1 cellular context compared by ENCODE assay signal in the genomic region with DNA sequence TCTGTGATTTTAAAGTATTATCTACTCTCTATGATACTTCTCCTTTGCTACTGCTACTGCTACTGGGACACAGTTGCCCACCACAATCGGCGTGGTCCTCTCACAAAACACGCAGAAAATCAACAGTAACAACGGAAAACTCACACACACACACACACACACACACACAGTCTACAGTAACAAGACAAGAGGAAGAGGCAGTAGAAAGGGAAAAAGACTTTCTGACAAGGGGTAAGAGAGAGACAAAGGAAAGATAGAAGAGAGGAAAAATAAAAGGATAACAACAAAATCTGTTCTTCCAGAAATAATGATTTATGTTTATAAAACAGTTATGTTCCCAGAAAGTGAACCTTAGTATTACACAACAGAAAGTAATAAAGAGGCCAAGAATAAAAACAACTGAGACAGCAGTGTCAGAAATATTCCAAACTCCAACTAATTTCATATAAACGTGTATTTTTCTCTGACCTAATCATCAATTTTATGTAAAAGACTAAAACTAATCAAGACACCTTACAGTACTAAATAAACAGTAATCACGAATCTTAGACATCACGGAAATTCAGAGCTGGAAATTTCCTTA.
TF ChIP-seq lines count a peak whose summit lies in the region.

No MANE protein-coding gene starts in this region.

TF ChIP-seq in GM23338, 12 proteins besides CTCF, POLR2A, EP300 and RAD21 (continued from another document):
- TF ChIP-seq, protein P1, sequence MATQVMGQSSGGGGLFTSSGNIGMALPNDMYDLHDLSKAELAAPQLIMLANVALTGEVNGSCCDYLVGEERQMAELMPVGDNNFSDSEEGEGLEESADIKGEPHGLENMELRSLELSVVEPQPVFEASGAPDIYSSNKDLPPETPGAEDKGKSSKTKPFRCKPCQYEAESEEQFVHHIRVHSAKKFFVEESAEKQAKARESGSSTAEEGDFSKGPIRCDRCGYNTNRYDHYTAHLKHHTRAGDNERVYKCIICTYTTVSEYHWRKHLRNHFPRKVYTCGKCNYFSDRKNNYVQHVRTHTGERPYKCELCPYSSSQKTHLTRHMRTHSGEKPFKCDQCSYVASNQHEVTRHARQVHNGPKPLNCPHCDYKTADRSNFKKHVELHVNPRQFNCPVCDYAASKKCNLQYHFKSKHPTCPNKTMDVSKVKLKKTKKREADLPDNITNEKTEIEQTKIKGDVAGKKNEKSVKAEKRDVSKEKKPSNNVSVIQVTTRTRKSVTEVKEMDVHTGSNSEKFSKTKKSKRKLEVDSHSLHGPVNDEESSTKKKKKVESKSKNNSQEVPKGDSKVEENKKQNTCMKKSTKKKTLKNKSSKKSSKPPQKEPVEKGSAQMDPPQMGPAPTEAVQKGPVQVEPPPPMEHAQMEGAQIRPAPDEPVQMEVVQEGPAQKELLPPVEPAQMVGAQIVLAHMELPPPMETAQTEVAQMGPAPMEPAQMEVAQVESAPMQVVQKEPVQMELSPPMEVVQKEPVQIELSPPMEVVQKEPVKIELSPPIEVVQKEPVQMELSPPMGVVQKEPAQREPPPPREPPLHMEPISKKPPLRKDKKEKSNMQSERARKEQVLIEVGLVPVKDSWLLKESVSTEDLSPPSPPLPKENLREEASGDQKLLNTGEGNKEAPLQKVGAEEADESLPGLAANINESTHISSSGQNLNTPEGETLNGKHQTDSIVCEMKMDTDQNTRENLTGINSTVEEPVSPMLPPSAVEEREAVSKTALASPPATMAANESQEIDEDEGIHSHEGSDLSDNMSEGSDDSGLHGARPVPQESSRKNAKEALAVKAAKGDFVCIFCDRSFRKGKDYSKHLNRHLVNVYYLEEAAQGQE (IDR thresholded peaks at IDR 0.05; ENCODE audit: unreplicated experiment), result no peak
- no peak for TF ChIP-seq NANOG (IDR thresholded peaks at IDR 0.05; ENCODE audit: borderline replicate concordance)
- TF ChIP-seq JUNB (IDR thresholded peaks at IDR 0.05; ENCODE audit: unreplicated experiment), result no peak
- TF ChIP-seq ZNF114 (CRISPR knock-in tag; IDR thresholded peaks at IDR 0.05), result no peak
